ENCODE assay signal across 8 cellular contexts in genomic region chr20:58388882-58389323, GRCh38. TPM values are rescaled to one million over a fixed set of nuclear protein-coding genes. Genes with fewer than 3 reads are reported as not detected.
DNase-seq lines count a peak whose midpoint lies in the region; ATAC-seq and TF ChIP-seq lines count a peak whose summit lies in the region.

A gene with protein sequence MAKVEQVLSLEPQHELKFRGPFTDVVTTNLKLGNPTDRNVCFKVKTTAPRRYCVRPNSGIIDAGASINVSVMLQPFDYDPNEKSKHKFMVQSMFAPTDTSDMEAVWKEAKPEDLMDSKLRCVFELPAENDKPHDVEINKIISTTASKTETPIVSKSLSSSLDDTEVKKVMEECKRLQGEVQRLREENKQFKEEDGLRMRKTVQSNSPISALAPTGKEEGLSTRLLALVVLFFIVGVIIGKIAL (plus strand): TSS chr20:58389229. CDS start chr20:58389460, 231 bp downstream.

- peaks cover 36% of the 10 kb centered on the region for H3K4me1 Mint-ChIP-seq in CD14-positive monocyte
- H3K4me1 Mint-ChIP-seq in dendritic cell treated with granulocyte-macrophage colony-stimulating factor and Interleukin-4, amounts not matched to agents 40 ng/mL and 50 ng/mL, for 4 days (ENCODE audit: low read depth), result peaks cover 43% of the 10 kb centered on the region

- peak within 1 kb of the TSS; percentile 89 to 95 for H3K4me3 Mint-ChIP-seq in CD14-positive monocyte
- peak within 1 kb of the TSS; percentile 87 for H3K4me3 Mint-ChIP-seq in dendritic cell treated with granulocyte-macrophage colony-stimulating factor and Interleukin-4, amounts not matched to agents 40 ng/mL and 50 ng/mL, for 4 days

- intact Hi-C loops in CD14-positive monocyte (cut with micrococcal nuclease), result loop anchor here (1.0 to 5.0 kb wide), 2 partner anchors 80 to 263 kb away; partner anchors contain the start of genes STX16 (in 2 of the 2) and RAB22A (in 1 of the 2)
- intact Hi-C loops in dendritic cell treated with granulocyte-macrophage colony-stimulating factor and Interleukin-4, amounts not matched to agents 40 ng/mL and 50 ng/mL, for 4 days (cut with micrococcal nuclease), result loop anchor here (1.0 kb wide), 1 partner anchor 82 kb away; no protein-coding TSS in a partner anchor

- 1% methylated on average over 51 of the region's 51 CpGs for WGBS in liver

- H3K27ac Mint-ChIP-seq in CD14-positive monocyte, result peak within 1 kb of the TSS; percentile 94 to 98 (median 97)
- peak within 1 kb of the TSS; percentile 92 for H3K27ac Mint-ChIP-seq in dendritic cell treated with granulocyte-macrophage colony-stimulating factor and Interleukin-4, amounts not matched to agents 40 ng/mL and 50 ng/mL, for 4 days

- peaks cover 2 to 19% (median 12%) of the 10 kb centered on the region in 4 donors for H3K4me1 ChIP-seq in liver (ENCODE audit: control insufficient read depth in 4 of 4, insufficient read depth in 4 of 4, low read length in 3 of 4)

- H3K9ac ChIP-seq in liver (ENCODE audit: low read depth in 1 of 2, low read length in 2 of 2), result peak within 1 kb of the TSS; percentile 70 to 96

- TF ChIP-seq CTCF in CD14-positive monocyte (IDR thresholded peaks at IDR 0.05), result no peak
- TF ChIP-seq CTCF in liver (IDR thresholded peaks at IDR 0.05; ENCODE audit: low read depth, low read length, missing input control), result no peak

- peak; percentile 94 for DNase-seq in CD14-positive monocyte (ENCODE audit: low spot score)
- DNase-seq in NCI-H774 (lab: John Stamatoyannopoulos, UW), result peak; percentile 94
- peak; percentile 91 to 92 for DNase-seq in activated CD4-positive, alpha-beta T cell treated with anti-CD3 and anti-CD28 coated beads, Interleukin-2, amount 50 U/mL, for 4 hours
- DNase-seq in stimulated activated CD4-positive, alpha-beta T cell treated with anti-CD3 and anti-CD28 coated beads, Interleukin-4, amount 100 ng/mL, for 1 hour, result peak; percentile 96

- H3K27me3 ChIP-seq in liver (ENCODE audit: control insufficient read depth in 4 of 4, insufficient read depth in 4 of 4, low read length in 3 of 4), result no peaks in the 10 kb centered on the region

- peak in 1 of 2 donors; percentile 12 for TF ChIP-seq RAD21 in liver (IDR thresholded peaks at IDR 0.05)

- peak within 1 kb of the TSS; percentile 66 to 95 for H3K27ac ChIP-seq in liver (ENCODE audit: low read depth in 1 of 2, low read length in 2 of 2)

- peaks cover 4 to 17% (median 7%) of the 10 kb centered on the region in 3 donors for H3K27me3 Mint-ChIP-seq in CD14-positive monocyte (ENCODE audit: low read depth in 3 of 3)
- peaks cover 19% of the 10 kb centered on the region for H3K27me3 Mint-ChIP-seq in dendritic cell treated with granulocyte-macrophage colony-stimulating factor and Interleukin-4, amounts not matched to agents 40 ng/mL and 50 ng/mL, for 4 days

- ATAC-seq in GM19395 (IDR thresholded peaks at IDR 0.05; ENCODE audit: unreplicated experiment) (peak; percentile 93), HG03558 (IDR thresholded peaks at IDR 0.05; ENCODE audit: extremely low read depth, unreplicated experiment) (peak; percentile 78)

- peaks cover 11 to 24% of the 10 kb centered on the region in 2 donors for H3K36me3 Mint-ChIP-seq in CD14-positive monocyte
- H3K36me3 Mint-ChIP-seq in dendritic cell treated with granulocyte-macrophage colony-stimulating factor and Interleukin-4, amounts not matched to agents 40 ng/mL and 50 ng/mL, for 4 days (ENCODE audit: low read depth), result peaks cover 45% of the 10 kb centered on the region

- peak within 1 kb of the TSS; percentile 69 to 81 (median 70) for H3K4me3 ChIP-seq in liver (ENCODE audit: low read depth in 1 of 3, low read length in 3 of 3)

- H3K36me3 ChIP-seq in liver (ENCODE audit: control insufficient read depth in 4 of 4, insufficient read depth in 3 of 4, low read depth in 1 of 4, low read length in 3 of 4), result peaks cover 0 to 1% (median 0%) of the 10 kb centered on the region in 4 donors

- H3K9me3 ChIP-seq in liver (ENCODE audit: control insufficient read depth in 4 of 4, low read length in 3 of 4), result no peaks in the 10 kb centered on the region

- H3K9me3 Mint-ChIP-seq in CD14-positive monocyte, result peaks cover 0 to 3% (median 0%) of the 10 kb centered on the region in 7 donors
- no peaks in the 10 kb centered on the region for H3K9me3 Mint-ChIP-seq in dendritic cell treated with granulocyte-macrophage colony-stimulating factor and Interleukin-4, amounts not matched to agents 40 ng/mL and 50 ng/mL, for 4 days

TF ChIP-seq in liver, 16 proteins besides CTCF, POLR2A, EP300 and RAD21:
- TF ChIP-seq, protein P1, sequence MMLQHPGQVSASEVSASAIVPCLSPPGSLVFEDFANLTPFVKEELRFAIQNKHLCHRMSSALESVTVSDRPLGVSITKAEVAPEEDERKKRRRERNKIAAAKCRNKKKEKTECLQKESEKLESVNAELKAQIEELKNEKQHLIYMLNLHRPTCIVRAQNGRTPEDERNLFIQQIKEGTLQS (IDR thresholded peaks at IDR 0.05), result no peak
- TF ChIP-seq EGR1 (IDR thresholded peaks at IDR 0.05; ENCODE audit: low read depth in 2 of 2), result peak in 1 of 2 donors; percentile 60
- no peak for TF ChIP-seq NR2F2 (IDR thresholded peaks at IDR 0.05)
- no peak for TF ChIP-seq ZBTB33 (IDR thresholded peaks at IDR 0.05)
- peak in 1 of 2 donors; percentile 66 for TF ChIP-seq GABPA (IDR thresholded peaks at IDR 0.05 in 1 of 2, conservative IDR thresholded peaks at IDR 0.05 in 1 of 2)
TF ChIP-seq in liver: peak in this region for 2.

RNA-seq across cellular contexts. Expression of the gene that starts here (rescaled TPM):
- polyA plus RNA-seq in CD14-positive monocyte, result 10 to 100 TPM in 1 of 2 donors, 1 to 10 TPM in 1; 8.5 to 14.3 TPM
- total RNA-seq in liver, result 10 to 100 TPM; 12.2 to 21.7 TPM
- polyA plus RNA-seq in liver, result 10 to 100 TPM; 16.3 to 20.8 TPM

Comparison
In these comparisons a context has a peak if more than half of its experiments do, and no peak if none do; other contexts are left out.
1. Peak in every context shown above with its lines: DNase-seq, ATAC-seq, H3K4me3 ChIP-seq and H3K27ac ChIP-seq.